8 cellular contexts compared by ENCODE assay signal in the genomic region with DNA sequence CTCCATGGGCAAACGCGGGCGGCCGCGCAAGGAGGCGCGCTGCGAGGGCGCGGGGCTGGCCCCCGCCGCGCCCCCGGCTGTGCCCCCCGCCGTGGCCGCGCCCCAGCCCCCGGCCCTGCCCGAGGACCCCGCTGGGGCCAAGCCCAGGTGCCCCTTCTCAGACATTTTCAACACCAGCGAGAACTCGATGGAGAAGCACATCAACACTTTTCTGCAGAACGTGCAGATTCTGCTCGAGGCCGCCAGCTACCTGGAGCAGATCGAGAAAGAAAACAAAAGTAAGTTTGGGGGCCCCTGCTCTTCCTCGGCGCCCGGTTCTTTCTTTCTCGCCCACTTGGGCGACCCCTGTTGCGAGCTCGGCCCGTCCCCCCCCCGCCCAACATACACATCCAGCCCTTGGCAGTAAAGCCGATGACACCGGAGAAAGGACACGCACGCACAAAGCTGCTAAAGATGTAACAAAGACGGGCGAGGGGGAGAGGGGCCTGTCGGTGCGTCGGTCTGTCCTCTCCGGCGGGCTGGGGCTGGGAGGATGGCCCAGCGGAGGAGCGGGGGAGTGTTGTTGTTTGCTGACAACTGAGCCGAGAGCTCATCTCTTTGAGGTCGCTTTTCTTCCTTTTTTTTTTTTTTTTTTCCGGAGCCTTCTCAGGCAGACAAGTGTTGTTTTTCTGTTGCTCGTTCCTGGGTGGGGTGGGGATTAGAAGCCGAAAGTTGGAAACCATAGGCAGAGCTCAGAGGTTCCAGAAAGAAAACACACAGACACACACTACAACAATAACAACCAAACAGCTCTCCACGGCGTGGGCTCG. TPM values are rescaled to one million over a fixed set of nuclear protein-coding genes. Genes with fewer than 3 reads are reported as not detected.
DNase-seq lines count a peak whose midpoint lies in the region; ATAC-seq and TF ChIP-seq lines count a peak whose summit lies in the region.

No MANE protein-coding gene starts in this region.

- peak overlapping the region; percentile 73 for H3K9ac ChIP-seq in rectal smooth muscle tissue (ENCODE audit: low read length)

- peak in 1 of 2 donors; percentile 17 for TF ChIP-seq POLR2A in Peyer's patch (IDR thresholded peaks at IDR 0.05)

- WGBS in heart right ventricle, 2 donors, result 0 to 1% methylated on average over 57 of the region's 57 CpGs

- H3K9me3 ChIP-seq in Peyer's patch (no peaks in the 10 kb centered on the region), heart right ventricle (no peaks in the 10 kb centered on the region)

- no peaks in the 10 kb centered on the region for H3K27me3 ChIP-seq in Peyer's patch
- no peaks in the 10 kb centered on the region for H3K27me3 ChIP-seq in heart right ventricle
- H3K27me3 ChIP-seq in rectal smooth muscle tissue (ENCODE audit: control insufficient read depth, insufficient read depth, low read length), result no peaks in the 10 kb centered on the region

- H3K27ac ChIP-seq in Peyer's patch, result peak overlapping the region; percentile 81 to 93 (median 86)
- H3K27ac ChIP-seq in heart right ventricle, result peak overlapping the region; percentile 94 to 100 (median 98)
- H3K27ac ChIP-seq in rectal smooth muscle tissue (ENCODE audit: low read depth, low read length), result peak overlapping the region; percentile 80

- intact Hi-C loops in heart right ventricle (cut with DNase I), result loop anchor here (1.0 to 10.0 kb wide), 6 partner anchors 63 to 323 kb away; no protein-coding TSS in a partner anchor

- TF ChIP-seq CTCF in Peyer's patch (IDR thresholded peaks at IDR 0.05) (no peak), heart right ventricle (IDR thresholded peaks at IDR 0.05) (no peak)

- H3K36me3 ChIP-seq in Peyer's patch (no peaks in the 10 kb centered on the region), heart right ventricle (no peaks in the 10 kb centered on the region), rectal smooth muscle tissue (ENCODE audit: control insufficient read depth, insufficient read depth, low read length) (no peaks in the 10 kb centered on the region)

- DNase-seq in Caki2 (ENCODE audit: low read depth), result peak; percentile 46
- DNase-seq in Peyer's patch, result peak; percentile 53 to 76 (median 70)
- DNase-seq in activated naive CD4-positive, alpha-beta T cell treated with anti-CD3 and anti-CD28 coated beads, Interleukin-2, amount 50 U/mL, for 16 hours, result peak; percentile 52
- DNase-seq in heart right ventricle, result peak; percentile 40 to 46
- no peak for DNase-seq in NCI-H446 (lab: John Stamatoyannopoulos, UW)
- no peak for DNase-seq in epidermal melanocyte (ENCODE audit: insufficient read length, low spot score)

- in situ Hi-C loops in Caki2 (cut with HindIII; ENCODE audit: low pct_unique_long_range_greater_than_20kb, low sequenced_read_pairs), result no loop called here

- peak overlapping the region; percentile 61 to 86 (median 72) for H3K4me3 ChIP-seq in Peyer's patch
- H3K4me3 ChIP-seq in heart right ventricle, result peak overlapping the region; percentile 61 to 92 (median 82)
- H3K4me3 ChIP-seq in rectal smooth muscle tissue (ENCODE audit: low read length), result peak overlapping the region; percentile 84

- H3K4me1 ChIP-seq in Peyer's patch, result peaks cover 4 to 20% (median 5%) of the 10 kb centered on the region in 4 donors
- H3K4me1 ChIP-seq in heart right ventricle, result peaks cover 9 to 31% (median 24%) of the 10 kb centered on the region in 9 donors
- H3K4me1 ChIP-seq in rectal smooth muscle tissue (ENCODE audit: control insufficient read depth, insufficient read depth, low read length), result peaks cover 13% of the 10 kb centered on the region

- peak; percentile 5 for ATAC-seq in HG02943 (IDR thresholded peaks at IDR 0.05; ENCODE audit: low read depth, unreplicated experiment)
- no peak for ATAC-seq in heart right ventricle

RNA-seq across cellular contexts. Expression of a gene that starts 0.6 kb away (rescaled TPM):
- 20.6 and 31.8 TPM in 2 replicates for total RNA-seq in Caki2 (2014; rRNA removed; shearing (Covaris generic); ENCODE audit: low replicate concordance)
- total RNA-seq in Peyer's patch, result 10 to 100 TPM; 37.1 to 58.0 (median 47.8) TPM
- 100 to 1,000 TPM in 1 of 10 donors, 10 to 100 TPM in 9; 48.7 to 100 (median 63.3) TPM for total RNA-seq in heart right ventricle
- polyA plus RNA-seq in heart right ventricle, result 10 to 100 TPM; 27.3 to 30.4 TPM

Comparison
In these comparisons a context has a peak if more than half of its experiments do, and no peak if none do; other contexts are left out.
1. DNase-seq: peak in Caki2 (single experiment), Peyer's patch (3 of 3), activated naive CD4-positive, alpha-beta T cell treated with anti-CD3 and anti-CD28 coated beads, Interleukin-2, amount 50 U/mL, for 16 hours (single experiment) and heart right ventricle (2 of 2); none in NCI-H446 (0 of 2) and epidermal melanocyte (single experiment).
2. Peak in every context shown above with its lines, with median percentiles within 50 percentile points of each other: H3K27ac ChIP-seq and H3K4me3 ChIP-seq.